ENCODE assay signal across 10 cellular contexts in genomic region chr3:49461443-49462171, GRCh38. TPM values are rescaled to one million over a fixed set of nuclear protein-coding genes. Genes with fewer than 3 reads are reported as not detected.
DNase-seq lines count a peak whose midpoint lies in the region; ATAC-seq, FAIRE-seq and TF ChIP-seq lines count a peak whose summit lies in the region.
"Had no signal": no experiment of that assay in that cellular context is flagged by ENCODE, and none has a peak within 500 bp of the region (broad histone marks: within the 10 kb centered on the region; RNA-seq: fewer than 3 reads in every experiment).

No MANE protein-coding gene starts in this region.

- H3K36me3 Mint-ChIP-seq in stimulated activated effector memory CD8-positive, alpha-beta T cell treated with anti-CD3 and anti-CD28 coated beads, Interleukin-12 subunit alpha, Interleukin-12 subunit beta, amount 100 ng/mL, for 72 hours, result no peaks in the 10 kb centered on the region

- H3K4me1 Mint-ChIP-seq in stimulated activated effector memory CD8-positive, alpha-beta T cell treated with anti-CD3 and anti-CD28 coated beads, Interleukin-12 subunit alpha, Interleukin-12 subunit beta, amount 100 ng/mL, for 72 hours, result no peaks in the 10 kb centered on the region

- no peak for ATAC-seq in stimulated activated effector memory CD8-positive, alpha-beta T cell treated with anti-CD3 and anti-CD28 coated beads, Interleukin-12 subunit alpha, Interleukin-12 subunit beta, amount 100 ng/mL, for 72 hours
- ATAC-seq in sciatic nerve, result no peak

- H3K27me3 ChIP-seq in brain microvascular endothelial cell (replicated peaks) (no peaks in the 10 kb centered on the region), iPS-20b (ENCODE audit: insufficient read depth, low read length) (no peaks in the 10 kb centered on the region)

- H3K4me3 ChIP-seq in brain microvascular endothelial cell (ENCODE audit: low read depth, low read length), result no peak overlapping the region
- H3K4me3 ChIP-seq in iPS-20b (ENCODE audit: low read length), result peak overlapping the region; percentile 24; the same call in 1 of the 2 replicates

- peak; percentile 46 for FAIRE-seq in HTR-8/SVneo (lab: Jason Lieb, UNC)
- FAIRE-seq: endometrium had no signal

- H3K27ac ChIP-seq in brain microvascular endothelial cell (peak overlapping the region; percentile 68), iPS-20b (ENCODE audit: low read length) (peak overlapping the region; percentile 77)

- H3K4me3 Mint-ChIP-seq in stimulated activated effector memory CD8-positive, alpha-beta T cell treated with anti-CD3 and anti-CD28 coated beads, Interleukin-12 subunit alpha, Interleukin-12 subunit beta, amount 100 ng/mL, for 72 hours, result no peak overlapping the region

- H3K36me3 ChIP-seq in brain microvascular endothelial cell (replicated peaks) (no peaks in the 10 kb centered on the region), iPS-20b (ENCODE audit: insufficient read depth, low read depth, low read length) (no peaks in the 10 kb centered on the region)

- no peaks in the 10 kb centered on the region for H3K9me3 Mint-ChIP-seq in stimulated activated effector memory CD8-positive, alpha-beta T cell treated with anti-CD3 and anti-CD28 coated beads, Interleukin-12 subunit alpha, Interleukin-12 subunit beta, amount 100 ng/mL, for 72 hours

- intact Hi-C loops in sciatic nerve (cut with DNase I), result no loop called here

- peak overlapping the region; percentile 77; the same call in 1 of the 2 replicates for H3K9ac ChIP-seq in iPS-20b (ENCODE audit: low read depth, low read length)

- H3K9me3 ChIP-seq in iPS-20b (ENCODE audit: insufficient read depth, low read depth, low read length), result no peaks in the 10 kb centered on the region

- in situ Hi-C loops in brain microvascular endothelial cell (cut with HindIII; ENCODE audit: low pct_ligation_motif_present, low sequenced_read_pairs), result no loop called here

- peaks cover 36% of the 10 kb centered on the region for H3K4me1 ChIP-seq in iPS-20b (ENCODE audit: insufficient read depth, low read length)

- TF ChIP-seq CTCF in brain microvascular endothelial cell (IDR thresholded peaks at IDR 0.05; ENCODE audit: low read depth, low read length, missing control alignments), result no peak

- peak overlapping the region; percentile 78 for H3K27ac Mint-ChIP-seq in stimulated activated effector memory CD8-positive, alpha-beta T cell treated with anti-CD3 and anti-CD28 coated beads, Interleukin-12 subunit alpha, Interleukin-12 subunit beta, amount 100 ng/mL, for 72 hours

- DNase-seq in HTR-8/SVneo (ENCODE audit: insufficient read length, low spot score), result no peak
- peak; percentile 25 for DNase-seq in brain microvascular endothelial cell
- no peak for DNase-seq in stimulated activated effector memory CD8-positive, alpha-beta T cell treated with anti-CD3 and anti-CD28 coated beads, Interleukin-12 subunit alpha, Interleukin-12 subunit beta, amount 100 ng/mL, for 72 hours (ENCODE audit: low spot score in 2 of 2)
- DNase-seq in HK-2 (ENCODE audit: unreplicated experiment), result no peak
- DNase-seq in sciatic nerve (ENCODE audit: low spot score), result no peak
- no peak for DNase-seq in DMS114 treated with DMSO at 0.1 percent for 48 hours (lab: John Stamatoyannopoulos, UW; ENCODE audit: unreplicated experiment)
- DNase-seq in SKM-1 (lab: John Stamatoyannopoulos, UW; ENCODE audit: unreplicated experiment), result no peak
- DNase-seq: activated CD4-positive, alpha-beta T cell treated with anti-CD3 and anti-CD28 coated beads for 4 hours had no signal

RNA-seq across cellular contexts. Expression of gene DAG1, which starts 8.5 kb away (rescaled TPM):
- 165 TPM for total RNA-seq in sciatic nerve

RNA-seq across cellular contexts. Expression of gene NICN1, which starts 32.5 kb away (rescaled TPM):
- total RNA-seq in sciatic nerve, result 23.4 TPM

RNA-seq across cellular contexts. Expression of gene AMT, which starts 39.3 kb away (rescaled TPM):
- 12.4 TPM for total RNA-seq in sciatic nerve

RNA-seq across cellular contexts. Expression of gene TCTA, which starts 49.4 kb away (rescaled TPM):
- total RNA-seq in sciatic nerve, result 28.5 TPM

RNA-seq across cellular contexts. Expression of gene RHOA, which starts 49.8 kb away (rescaled TPM):
- 485 TPM for total RNA-seq in sciatic nerve
